ENCODE assay signal across 8 cellular contexts in genomic region chr3:74267583-74268184, GRCh38.
A peak's percentile ranks its signal among the peaks of the same experiment; 100 is the strongest.
DNase-seq lines count a peak whose midpoint lies in the region; ATAC-seq, FAIRE-seq and TF ChIP-seq lines count a peak whose summit lies in the region.

No MANE protein-coding gene starts in this region.

- CTCF ChIA-PET in HepG2 (lab: Yijun Ruan, JAX; ENCODE audit: low intra/inter-chr PET ratio, low total read pairs): interaction anchor here (1.3 kb wide), 1 partner anchor 904 kb away, joined by 4 read pairs; no protein-coding TSS in a partner anchor

- ATAC-seq in GM21619 (IDR thresholded peaks at IDR 0.05; ENCODE audit: unreplicated experiment) (peak; percentile 70), HepG2 (peak; percentile 69), GM18498 (IDR thresholded peaks at IDR 0.05; ENCODE audit: unreplicated experiment) (no peak)

- no peak overlapping the region for H3K4me3 Mint-ChIP-seq in immature natural killer cell

- no peaks in the 10 kb centered on the region for H3K9me3 ChIP-seq in HepG2 (ENCODE audit: low read length)

- H3K36me3 ChIP-seq in HepG2 (replicated peaks in 1 of 2; ENCODE audit: control insufficient read depth in 1 of 2, insufficient read depth in 2 of 2, low read length in 2 of 2): no peaks in the 10 kb centered on the region

- no peaks in the 10 kb centered on the region for H3K4me1 Mint-ChIP-seq in immature natural killer cell

- H3K4me1 ChIP-seq in HepG2 (ENCODE audit: insufficient read depth, low read length): no peaks in the 10 kb centered on the region

- no peak overlapping the region for H2AFZ ChIP-seq in HepG2 (ENCODE audit: low read length)

- POLR2A ChIA-PET in HepG2 (lab: Yijun Ruan, JAX): no interaction called here

- H3K27me3 ChIP-seq in HepG2 (ENCODE audit: control insufficient read depth in 1 of 2, insufficient read depth in 2 of 2, low read length in 2 of 2): no peaks in the 10 kb centered on the region

- DNase-seq in Caki2 (ENCODE audit: low read depth) (peak; percentile 37), NCI-H2029 treated with DMSO at 0.1 percent for 48 hours (lab: John Stamatoyannopoulos, UW) (peak; percentile 0), cardiac fibroblast (ENCODE audit: low read depth in 2 of 2) (peak; percentile 72 to 80), HepG2 (ENCODE audit: low spot score) (peak; percentile 40), DMS79 treated with DMSO at 0.1 percent for 48 hours (lab: John Stamatoyannopoulos, UW) (no peak), immature natural killer cell (no peak)

- no TSS peak for BruUV-seq in HepG2 (replicated peaks; lab: Mats Ljungman, UMichigan)

- TF ChIP-seq CTCF in cardiac fibroblast (IDR thresholded peaks at IDR 0.05; ENCODE audit: low read depth, low read length) (peak; percentile 83), HepG2 (CRISPR knock-in tag; IDR thresholded peaks at IDR 0.05) (peak; percentile 67)

- in situ Hi-C loops in Caki2 (cut with HindIII; ENCODE audit: low pct_unique_long_range_greater_than_20kb, low sequenced_read_pairs) (no loop called here), HepG2 (cut with HindIII; ENCODE audit: extremely low pct_ligation_motif_present, low pct_unique_long_range_greater_than_20kb) (loop anchor here (25.0 kb wide), 1 partner anchor 895 kb away; no protein-coding TSS in a partner anchor)

- intact Hi-C loops in HepG2 (cut with micrococcal nuclease; ENCODE audit: unreplicated experiment): loop anchor here (5.0 kb wide), 1 partner anchor 905 kb away; no protein-coding TSS in a partner anchor

- H3K4me3 ChIP-seq in cardiac fibroblast (replicated peaks in 1 of 2; ENCODE audit: low read depth in 2 of 2, low read length in 2 of 2): no peak overlapping the region
- H3K4me3 ChIP-seq in HepG2 (replicated peaks in 1 of 3; ENCODE audit: insufficient read depth in 1 of 3, low read depth in 2 of 3, low read length in 3 of 3): no peak overlapping the region

- H3K9me3 Mint-ChIP-seq in immature natural killer cell: peaks cover 0 to 37% (median 3%) of the 10 kb centered on the region in 6 donors

- 8% methylated on average over 14 of the region's 14 CpGs for WGBS in HepG2 (ENCODE audit: low lambda C conversion rate)

- H3K36me3 Mint-ChIP-seq in immature natural killer cell: no peaks in the 10 kb centered on the region

- H4K20me1 ChIP-seq in HepG2 (ENCODE audit: insufficient read depth, low read length): no peaks in the 10 kb centered on the region

- TF ChIP-seq RAD21 in HepG2 (CRISPR knock-in tag; IDR thresholded peaks at IDR 0.05): no peak

- no peak overlapping the region for H3K4me2 ChIP-seq in HepG2 (ENCODE audit: low read depth, low read length)

- TF ChIP-seq POLR2A in HepG2 (IDR thresholded peaks at IDR 0.05; ENCODE audit: insufficient read depth in 1 of 2, low read depth in 2 of 2, low read length in 2 of 2): no peak

- H3K27me3 Mint-ChIP-seq in immature natural killer cell (ENCODE audit: low read depth in 3 of 3): peaks cover 0 to 4% (median 0%) of the 10 kb centered on the region in 3 donors

- H3K27ac Mint-ChIP-seq in immature natural killer cell: no peak overlapping the region

- no peak overlapping the region for H3K27ac ChIP-seq in HepG2 (ENCODE audit: extremely low read length, insufficient read depth, low read length)

- no peak overlapping the region for H3K9ac ChIP-seq in HepG2 (ENCODE audit: insufficient read depth, low read depth, low read length)

- H3K79me2 ChIP-seq in HepG2 (ENCODE audit: insufficient read depth, low read length): no peaks in the 10 kb centered on the region

- TF ChIP-seq EP300 in HepG2 (IDR thresholded peaks at IDR 0.05; ENCODE audit: low read depth in 2 of 2, low read length in 2 of 2): no peak
- TF ChIP-seq EP300 in HepG2 (CRISPR knock-in tag; IDR thresholded peaks at IDR 0.05; ENCODE audit: borderline replicate concordance): no peak

- no peak for FAIRE-seq in HepG2 (lab: Jason Lieb, UNC)

TF ChIP-seq in HepG2, 621 proteins besides CTCF, POLR2A, EP300 and RAD21:
- TF ChIP-seq KLF9 (CRISPR knock-in tag; IDR thresholded peaks at IDR 0.05; ENCODE audit: low read depth): no peak
- peak; percentile 29; the same call in 1 of the 2 replicates for TF ChIP-seq SMC3 (IDR thresholded peaks at IDR 0.05; ENCODE audit: low read length)
- TF ChIP-seq SMYD3 (CRISPR knock-in tag; IDR thresholded peaks at IDR 0.05): no peak
- TF ChIP-seq STAG1 (CRISPR knock-in tag; IDR thresholded peaks at IDR 0.05): peak; percentile 46
- no peak for TF ChIP-seq ZNF646 (CRISPR knock-in tag; IDR thresholded peaks at IDR 0.05)
- TF ChIP-seq ZEB1 (IDR thresholded peaks at IDR 0.05; ENCODE audit: insufficient replicate concordance, low read depth): no peak
- TF ChIP-seq PHB2 (IDR thresholded peaks at IDR 0.05; ENCODE audit: partially characterized antibody): no peak
- TF ChIP-seq ISX (CRISPR knock-in tag; conservative IDR thresholded peaks at IDR 0.05): no peak
- TF ChIP-seq ZNF234 (CRISPR knock-in tag; conservative IDR thresholded peaks at IDR 0.05): no peak
- no peak for TF ChIP-seq KMT2B (CRISPR knock-in tag; IDR thresholded peaks at IDR 0.05)
- no peak for TF ChIP-seq HOXA7 (CRISPR knock-in tag; IDR thresholded peaks at IDR 0.05)
- peak; percentile 97 for TF ChIP-seq ZNF740 (CRISPR knock-in tag; IDR thresholded peaks at IDR 0.05)

Comparison
In these comparisons a context has a peak if more than half of its experiments do, and no peak if none do; other contexts are left out.
1. DNase-seq: peak in Caki2 (single experiment), NCI-H2029 treated with DMSO at 0.1 percent for 48 hours (single experiment), cardiac fibroblast (2 of 2) and HepG2 (single experiment); none in DMS79 treated with DMSO at 0.1 percent for 48 hours (single experiment) and immature natural killer cell (0 of 3).